Comparison of ENCODE assay signal across 8 cellular contexts in genomic region chr15:72116680-72117447, GRCh38. TPM values are rescaled to one million over a fixed set of nuclear protein-coding genes. Genes with fewer than 3 reads are reported as not detected.
A peak's percentile ranks its signal among the peaks of the same experiment; 100 is the strongest.
DNase-seq lines count a peak whose midpoint lies in the region; ATAC-seq and TF ChIP-seq lines count a peak whose summit lies in the region.

No MANE protein-coding gene starts in this region.

- 0 out of 2 replicates have a peak, but pooled peaks cover 3% of the 10 kb centered on the region for H4K20me1 ChIP-seq in DOHH2 (ENCODE audit: control insufficient read depth, insufficient read depth, low read depth, low read length)

- peak; percentile 17 for DNase-seq in H4 (ENCODE audit: low spot score)
- DNase-seq in RKO (ENCODE audit: low spot score): peak; percentile 49
- DNase-seq in cerebellum (ENCODE audit: low spot score): peak; percentile 19
- DNase-seq in left colon: peak in 1 of 2 donors; percentile 37
- DNase-seq in stimulated activated CD8-positive, alpha-beta memory T cell treated with anti-CD3 and anti-CD28 coated beads, Interleukin-7, amount 100 ng/mL, for 4 hours (ENCODE audit: low read depth in 2 of 2): peak; percentile 5 to 10
- no peak for DNase-seq in NCI-H187 treated with DMSO at 0.1 percent for 48 hours (lab: John Stamatoyannopoulos, UW)
- DNase-seq in NAMALWA (ENCODE audit: low spot score): no peak

- no peaks in the 10 kb centered on the region for H3K9me2 ChIP-seq in DOHH2 (replicated peaks; ENCODE audit: control insufficient read depth, low read length)

- H3K27me3 ChIP-seq in DOHH2 (ENCODE audit: control insufficient read depth, low read length): no peaks in the 10 kb centered on the region

- peaks cover 50% of the 10 kb centered on the region for H3K4me1 ChIP-seq in DOHH2 (ENCODE audit: control insufficient read depth, low read length)

- peaks cover 28% of the 10 kb centered on the region for H3K36me3 ChIP-seq in DOHH2 (ENCODE audit: control insufficient read depth, low read length)

- ATAC-seq in left colon: peak; percentile 10

- H3F3A ChIP-seq in DOHH2 (ENCODE audit: control insufficient read depth, insufficient read depth): no peaks in the 10 kb centered on the region

- H3K4me3 ChIP-seq in DOHH2 (ENCODE audit: low read length): peak overlapping the region; percentile 86

- H3K9me3 ChIP-seq in DOHH2 (ENCODE audit: control insufficient read depth, insufficient read depth, low read length): no peaks in the 10 kb centered on the region

- peak overlapping the region; percentile 80 for H3K4me2 ChIP-seq in DOHH2 (ENCODE audit: low read length)

- TF ChIP-seq CTCF in DOHH2 (IDR thresholded peaks at IDR 0.05; ENCODE audit: low read depth, low read length, poor library complexity, severe bottlenecking): no peak

- intact Hi-C loops in left colon (cut with DNase I, micrococcal nuclease): no loop called here

- peak overlapping the region; percentile 81 for H3K27ac ChIP-seq in DOHH2 (ENCODE audit: low read depth, low read length)

- H3K79me2 ChIP-seq in DOHH2 (ENCODE audit: control insufficient read depth, low read length): peaks cover 73% of the 10 kb centered on the region

RNA-seq across cellular contexts. Expression of gene MYO9A, which starts 1.1 kb away (rescaled TPM):
- 9.4 and 20.3 TPM in 2 replicates for total RNA-seq in H4 (2014; rRNA removed; shearing (Covaris generic))
- total RNA-seq in cerebellum: 119 TPM
- total RNA-seq in left colon: 10 to 100 TPM; 43.1 to 45.6 TPM

RNA-seq across cellular contexts. Expression of gene SENP8, which starts 1.3 kb away (rescaled TPM):
- 2.5 and 3.2 TPM in 2 replicates for total RNA-seq in H4 (2014; rRNA removed; shearing (Covaris generic))
- total RNA-seq in cerebellum (3.0 TPM), left colon (1 to 10 TPM; 2.7 to 3.1 TPM)

Comparison
In these comparisons a context has a peak if more than half of its experiments do, and no peak if none do; other contexts are left out.
1. DNase-seq: peak in H4 (single experiment), RKO (single experiment), cerebellum (single experiment) and stimulated activated CD8-positive, alpha-beta memory T cell treated with anti-CD3 and anti-CD28 coated beads, Interleukin-7, amount 100 ng/mL, for 4 hours (2 of 2); none in NCI-H187 treated with DMSO at 0.1 percent for 48 hours (single experiment) and NAMALWA (single experiment).